ENCODE assay signal across 2 cellular contexts in genomic region chr1:10204003-10204642, GRCh38.
TF ChIP-seq lines count a peak whose summit lies in the region.

No MANE protein-coding gene starts in this region.

TF ChIP-seq in SK-N-SH, 30 proteins besides CTCF, POLR2A, EP300 and RAD21:
- TF ChIP-seq TAF1 (IDR thresholded peaks at IDR 0.05; ENCODE audit: borderline replicate concordance, low read depth, low read length): no peak
- no peak for TF ChIP-seq GABPA (IDR thresholded peaks at IDR 0.05; ENCODE audit: low read depth)
- no peak for TF ChIP-seq TEAD4 (IDR thresholded peaks at IDR 0.05; ENCODE audit: borderline replicate concordance, insufficient read depth)
- no peak for TF ChIP-seq ELF1 (IDR thresholded peaks at IDR 0.05)
- no peak for TF ChIP-seq USF1 (IDR thresholded peaks at IDR 0.05; ENCODE audit: borderline replicate concordance, low read depth)
- no peak for TF ChIP-seq SMC3 (IDR thresholded peaks at IDR 0.05; ENCODE audit: low read depth, low read length)
- no peak for TF ChIP-seq RXRA (IDR thresholded peaks at IDR 0.05; ENCODE audit: borderline replicate concordance, low read depth)
- TF ChIP-seq POLR2AphosphoS5 (IDR thresholded peaks at IDR 0.05; ENCODE audit: low read depth, low read length): no peak
- no peak for TF ChIP-seq MAX (IDR thresholded peaks at IDR 0.05; ENCODE audit: low read depth)
- TF ChIP-seq NFIC (IDR thresholded peaks at IDR 0.05; ENCODE audit: borderline replicate concordance): no peak
- no peak for TF ChIP-seq FOXM1 (IDR thresholded peaks at IDR 0.05; ENCODE audit: low read depth)
- TF ChIP-seq USF2 (IDR thresholded peaks at IDR 0.05; ENCODE audit: borderline replicate concordance, low read depth, low read length): no peak
- no peak for TF ChIP-seq TCF12 (IDR thresholded peaks at IDR 0.05)
- TF ChIP-seq RFX5 (IDR thresholded peaks at IDR 0.05; ENCODE audit: low read length): no peak
- no peak for TF ChIP-seq NRF1 (IDR thresholded peaks at IDR 0.05; ENCODE audit: low read depth, low read length)
- no peak for TF ChIP-seq REST (IDR thresholded peaks at IDR 0.05; ENCODE audit: low read depth, low read length)
- no peak for TF ChIP-seq YY1 (IDR thresholded peaks at IDR 0.05; ENCODE audit: low read depth)
- no peak for TF ChIP-seq EZH2phosphoT487 (IDR thresholded peaks at IDR 0.05; ENCODE audit: borderline replicate concordance, low read depth)
- no peak for TF ChIP-seq FOSL2 (IDR thresholded peaks at IDR 0.05; ENCODE audit: borderline replicate concordance, low read depth)

TF ChIP-seq in HepG2, 621 proteins besides CTCF, POLR2A, EP300 and RAD21:
- TF ChIP-seq ZGPAT (CRISPR knock-in tag; IDR thresholded peaks at IDR 0.05): no peak
- TF ChIP-seq UBTF (CRISPR knock-in tag; IDR thresholded peaks at IDR 0.05): peak; percentile 92
- no peak for TF ChIP-seq THRA (CRISPR knock-in tag; IDR thresholded peaks at IDR 0.05; ENCODE audit: borderline replicate concordance)
